In genomic region chr2:219020604-219021365, GRCh38 we compare ENCODE assay signal across 1 cellular context.
TF ChIP-seq lines count a peak whose summit lies in the region.

No MANE protein-coding gene starts in this region.

TF ChIP-seq in HEK293T, 16 proteins besides CTCF, POLR2A, EP300 and RAD21:
- TF ChIP-seq TARDBP (IDR thresholded peaks at IDR 0.05) = no peak
